Comparison of ENCODE assay signal across 1 cellular context in the genomic region with DNA sequence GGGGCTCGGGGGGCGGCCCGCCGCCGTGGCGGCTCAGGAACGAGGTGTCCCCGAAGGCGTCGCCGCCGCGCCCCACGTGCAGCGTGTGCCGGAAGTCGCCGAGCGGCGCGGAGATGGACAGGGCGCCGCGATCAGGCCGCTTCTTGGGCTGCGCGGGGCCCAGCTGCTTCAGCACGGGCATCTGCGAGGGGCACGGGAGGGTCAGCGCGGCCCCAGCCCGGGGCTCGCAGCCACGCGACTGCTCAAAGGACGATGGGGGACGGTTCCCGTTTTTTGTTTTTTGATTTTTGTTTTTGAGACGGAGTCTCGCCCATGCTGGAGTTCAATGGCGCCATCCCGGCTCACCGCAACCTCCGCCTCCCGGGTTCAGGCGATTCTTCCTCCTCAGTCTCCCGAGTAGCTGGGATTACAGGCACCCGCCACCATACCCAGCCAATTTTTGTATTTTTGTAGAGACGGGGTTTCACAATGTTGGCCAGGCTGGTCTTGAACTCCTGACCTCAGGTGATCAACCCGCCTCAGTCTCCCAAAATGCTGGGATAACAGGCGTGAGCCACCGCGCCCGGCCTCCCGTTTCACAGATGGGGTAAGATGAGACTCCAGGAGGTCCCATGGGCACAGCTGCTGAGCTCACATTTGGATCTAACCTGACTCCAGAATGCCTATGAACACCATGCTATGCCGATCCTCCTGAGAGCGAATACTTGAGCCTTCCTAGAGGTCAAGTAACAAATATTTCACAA.
TF ChIP-seq lines count a peak whose summit lies in the region.

No MANE protein-coding gene starts in this region.

TF ChIP-seq in H1, 55 proteins besides CTCF, POLR2A, EP300 and RAD21:
- TF ChIP-seq SP1 (IDR thresholded peaks at IDR 0.05; ENCODE audit: low read depth, low read length) (no peak), MAX (IDR thresholded peaks at IDR 0.05) (peak; percentile 74; the same call in 1 of the 2 replicates), HDAC2 (IDR thresholded peaks at IDR 0.05; ENCODE audit: borderline replicate concordance in 1 of 2, low read depth in 2 of 2, low read length in 2 of 2) (0 out of 4 replicates have a peak, but pooled peaks of 1 of the 2 experiments have one; percentile 8), SIN3A (conservative IDR thresholded peaks at IDR 0.05 in 1 of 2, IDR thresholded peaks at IDR 0.05 in 1 of 2; ENCODE audit: low read depth in 1 of 2, low read length in 2 of 2) (no peak)
TF ChIP-seq in H1: peak in this region for 2.
